Comparison of ENCODE assay signal across 9 cellular contexts in genomic region chr15:68210821-68211655, GRCh38. TPM values are rescaled to one million over a fixed set of nuclear protein-coding genes. Genes with fewer than 3 reads are reported as not detected.
DNase-seq lines count a peak whose midpoint lies in the region; ATAC-seq and TF ChIP-seq lines count a peak whose summit lies in the region.
"Had no signal": no experiment of that assay in that cellular context is flagged by ENCODE, and none has a peak within 500 bp of the region (broad histone marks: within the 10 kb centered on the region; RNA-seq: fewer than 3 reads in every experiment).

No MANE protein-coding gene starts in this region.

- peak overlapping the region; percentile 19 for H3K9ac ChIP-seq in skeletal muscle satellite cell (ENCODE audit: low read depth, low read length)

- TF ChIP-seq POLR2A in GM18505 (IDR thresholded peaks at IDR 0.05; ENCODE audit: borderline replicate concordance, extremely low read depth, insufficient read depth, insufficient read length), result no peak

- H3K4me1 ChIP-seq in GM23338 (ENCODE audit: insufficient read depth), result peaks cover 16% of the 10 kb centered on the region
- no peaks in the 10 kb centered on the region for H3K4me1 ChIP-seq in skeletal muscle satellite cell (ENCODE audit: control insufficient read depth, insufficient read depth, low read length)

- H3K36me3 ChIP-seq in GM23338 (ENCODE audit: insufficient read depth) (no peaks in the 10 kb centered on the region), skeletal muscle satellite cell (ENCODE audit: insufficient read depth, low read length) (peaks cover 2% of the 10 kb centered on the region)

- no peak overlapping the region for H3K27ac ChIP-seq in GM23338 (ENCODE audit: low read depth)

- peak; percentile 84 for TF ChIP-seq CTCF in AG09319 (IDR thresholded peaks at IDR 0.05; ENCODE audit: low read depth, low read length)
- TF ChIP-seq CTCF in GM23338 (conservative IDR thresholded peaks at IDR 0.05; ENCODE audit: low read depth in 2 of 2), result peak; percentile 81 to 94
- peak; percentile 93 for TF ChIP-seq CTCF in astrocyte of the spinal cord (IDR thresholded peaks at IDR 0.05; ENCODE audit: low read depth, low read length)

- no peaks in the 10 kb centered on the region for H3K9me2 ChIP-seq in GM23338 (ENCODE audit: insufficient read depth)

- in situ Hi-C loops in astrocyte of the spinal cord (cut with HindIII; ENCODE audit: low sequenced_read_pairs), result no loop called here

- H3K4me2 ChIP-seq in GM23338, result peak overlapping the region; percentile 57; the same call in 1 of the 2 replicates
- H3K4me2 ChIP-seq in skeletal muscle satellite cell (ENCODE audit: low read length), result peak overlapping the region; percentile 62

- no peak overlapping the region for H3K27ac Mint-ChIP-seq in GM23338
- H3K27ac Mint-ChIP-seq: natural killer cell treated with Interleukin-12 subunit alpha and Interleukin-12 subunit beta and Interleukin-15 and Interleukin-18, amount 100 ng/mL, for 72 hours had no signal

- no peak overlapping the region for H2AFZ ChIP-seq in GM23338

- ATAC-seq in GM23338 (peak; percentile 77), GM19351 (IDR thresholded peaks at IDR 0.05; ENCODE audit: unreplicated experiment) (no peak), GM18505 (IDR thresholded peaks at IDR 0.05; ENCODE audit: unreplicated experiment) (no peak)

- H3K9me3 ChIP-seq in skeletal muscle satellite cell (replicated peaks; ENCODE audit: low read length), result no peaks in the 10 kb centered on the region

- peaks cover 28% of the 10 kb centered on the region for H3K27me3 Mint-ChIP-seq in GM23338 (ENCODE audit: insufficient read depth, low read depth, poor library complexity)
- H3K27me3 Mint-ChIP-seq: natural killer cell treated with Interleukin-12 subunit alpha and Interleukin-12 subunit beta and Interleukin-15 and Interleukin-18, amount 100 ng/mL, for 72 hours had no signal

- H3K27me3 ChIP-seq in GM23338 (ENCODE audit: insufficient read depth) (no peaks in the 10 kb centered on the region), skeletal muscle satellite cell (ENCODE audit: control insufficient read depth, insufficient read depth, low read length) (no peaks in the 10 kb centered on the region)

- peaks cover 10% of the 10 kb centered on the region for H3K36me3 Mint-ChIP-seq in GM23338 (ENCODE audit: low read depth)
- H3K36me3 Mint-ChIP-seq: natural killer cell treated with Interleukin-12 subunit alpha and Interleukin-12 subunit beta and Interleukin-15 and Interleukin-18, amount 100 ng/mL, for 72 hours had no signal

- peak; percentile 14 for DNase-seq in AG09319 (ENCODE audit: extremely low read depth, low read depth)
- DNase-seq in GM23338 (ENCODE audit: low spot score), result peak; percentile 90
- peak in 3 of 5 experiments; percentile 26 to 50 (median 33) for DNase-seq in T-helper 2 cell
- DNase-seq in astrocyte of the spinal cord (ENCODE audit: low read depth, low spot score), result peak; percentile 46
- DNase-seq in hypothalamus (lab: John Stamatoyannopoulos, UW), result peak in 49 of 51 donors; percentile 29 to 90 (median 75)

- peaks cover 19% of the 10 kb centered on the region; the same call in 1 of the 2 replicates for H4K20me1 ChIP-seq in GM23338 (replicated peaks; ENCODE audit: insufficient read depth)

- H3K4me3 Mint-ChIP-seq in GM23338, result no peak overlapping the region
- H3K4me3 Mint-ChIP-seq: natural killer cell treated with Interleukin-12 subunit alpha and Interleukin-12 subunit beta and Interleukin-15 and Interleukin-18, amount 100 ng/mL, for 72 hours had no signal

- H3K9me3 Mint-ChIP-seq in GM23338, result no peaks in the 10 kb centered on the region
- H3K9me3 Mint-ChIP-seq: natural killer cell treated with Interleukin-12 subunit alpha and Interleukin-12 subunit beta and Interleukin-15 and Interleukin-18, amount 100 ng/mL, for 72 hours had no signal

- H3K4me3 ChIP-seq in GM23338 (no peak overlapping the region), astrocyte of the spinal cord (ENCODE audit: low read depth, low read length) (no peak overlapping the region), skeletal muscle satellite cell (ENCODE audit: low read length) (no peak overlapping the region)

- H3K79me2 ChIP-seq in GM23338 (replicated peaks; ENCODE audit: insufficient read depth), result peaks cover 27% of the 10 kb centered on the region

- peaks cover 40% of the 10 kb centered on the region for H3K4me1 Mint-ChIP-seq in GM23338

- H3F3A ChIP-seq in GM23338 (replicated peaks; ENCODE audit: low read depth), result peaks cover 15% of the 10 kb centered on the region

TF ChIP-seq in GM23338, 12 proteins besides CTCF, POLR2A, EP300 and RAD21:
- TF ChIP-seq CREB1 (CRISPR knock-in tag; IDR thresholded peaks at IDR 0.05; ENCODE audit: low read depth) (0 out of 2 replicates have a peak, but pooled peaks have one; percentile 23), ZNF114 (CRISPR knock-in tag; IDR thresholded peaks at IDR 0.05) (no peak)

RNA-seq across cellular contexts. Expression of gene CALML4, which starts 5.9 kb away (rescaled TPM):
- 13.4 and 15.8 TPM in 2 replicates for total RNA-seq in GM23338 (2014; rRNA removed; shearing (Covaris generic))
- polyA plus RNA-seq in GM23338 (2016; fragmentation: Nextera tagmentation; extraction: Ambion mirVana), result 15.0 and 16.2 TPM in 2 replicates
- total RNA-seq in skeletal muscle satellite cell (2012; rRNA removed), result 0.25 and 1.3 TPM in 2 replicates

RNA-seq across cellular contexts. Expression of gene CLN6, which starts 18.5 kb away (rescaled TPM):
- 69.5 and 87.4 TPM in 2 replicates for total RNA-seq in GM23338 (2014; rRNA removed; shearing (Covaris generic))
- polyA plus RNA-seq in GM23338 (2016; fragmentation: Nextera tagmentation; extraction: Ambion mirVana), result 20.0 and 20.7 TPM in 2 replicates
- 20.0 and 23.8 TPM in 2 replicates for total RNA-seq in skeletal muscle satellite cell (2012; rRNA removed)

Comparison
In these comparisons a context has a peak if more than half of its experiments do, and no peak if none do; other contexts are left out.
1. DNase-seq: peak in every context shown above with its lines; median percentile 90 in GM23338; 75 in hypothalamus; 46 in astrocyte of the spinal cord; 33 in T-helper 2 cell; 14 in AG09319.